Comparison of ENCODE assay signal across 1 cellular context in genomic region chr17:82664701-82665182, GRCh38.
TF ChIP-seq lines count a peak whose summit lies in the region.

No MANE protein-coding gene starts in this region.

TF ChIP-seq in H1, 55 proteins besides CTCF, POLR2A, EP300 and RAD21:
- TF ChIP-seq POU5F1 (IDR thresholded peaks at IDR 0.05; ENCODE audit: low read depth, low read length) = no peak
- TF ChIP-seq SP4 (IDR thresholded peaks at IDR 0.05; ENCODE audit: low read length) = no peak
- TF ChIP-seq, protein P1, sequence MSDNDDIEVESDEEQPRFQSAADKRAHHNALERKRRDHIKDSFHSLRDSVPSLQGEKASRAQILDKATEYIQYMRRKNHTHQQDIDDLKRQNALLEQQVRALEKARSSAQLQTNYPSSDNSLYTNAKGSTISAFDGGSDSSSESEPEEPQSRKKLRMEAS (IDR thresholded peaks at IDR 0.05) = no peak
- TF ChIP-seq NRF1 (IDR thresholded peaks at IDR 0.05; ENCODE audit: low read depth, low read length) = no peak
- TF ChIP-seq YY1 (IDR thresholded peaks at IDR 0.05; ENCODE audit: low read depth, low read length) = no peak
- no peak for TF ChIP-seq E2F6 (IDR thresholded peaks at IDR 0.05)
- no peak for TF ChIP-seq BCL11A (IDR thresholded peaks at IDR 0.05; ENCODE audit: low read depth in 2 of 2, low read length in 2 of 2)
TF ChIP-seq in H1: peak in this region for 0.
